ENCODE assay signal across 18 cellular contexts in the genomic region with DNA sequence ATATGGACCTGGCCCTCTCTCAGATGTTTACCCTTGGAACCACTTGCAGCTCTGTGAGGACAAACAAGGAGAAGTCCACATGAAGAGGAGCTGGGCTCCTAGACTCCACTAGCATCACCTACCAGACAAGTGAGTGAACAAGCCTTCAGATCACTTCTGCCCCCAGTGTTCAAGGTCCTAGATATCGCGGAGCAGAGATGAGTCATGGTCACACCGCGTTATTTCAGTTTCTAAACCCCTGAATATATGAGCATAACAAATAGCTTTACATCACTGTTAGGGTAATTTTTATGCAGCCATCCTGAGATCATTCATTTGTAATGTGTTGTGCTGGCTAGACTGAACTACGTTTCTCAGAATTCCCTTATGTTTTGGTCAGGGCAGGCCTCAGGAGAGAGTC.
DNase-seq lines count a peak whose midpoint lies in the region; ATAC-seq and FAIRE-seq lines count a peak whose summit lies in the region.
"Had no signal": no experiment of that assay in that cellular context is flagged by ENCODE, and none has a peak within 500 bp of the region (broad histone marks: within the 10 kb centered on the region; RNA-seq: fewer than 3 reads in every experiment).

No MANE protein-coding gene starts in this region.

- 53 to 79% (median 53%) methylated on average over 5 of the region's 5 CpGs for WGBS in small intestine, 3 donors

- H3K9me3 ChIP-seq in small intestine (ENCODE audit: control insufficient read depth, low read depth), result no peaks in the 10 kb centered on the region
- H3K9me3 ChIP-seq: transverse colon had no signal

- DNase-seq in activated CD4-positive, CD25-positive, alpha-beta regulatory T cell (lab: John Stamatoyannopoulos, UW), result no peak
- DNase-seq in small intestine (peak; percentile 3), NCI-H226 (no peak), pons (ENCODE audit: low spot score) (no peak), NCI-H1105 treated with DMSO at 0.1 percent for 48 hours (lab: John Stamatoyannopoulos, UW) (no peak)
- DNase-seq: activated CD4-positive, CD25-positive, alpha-beta regulatory T cell treated with anti-CD3 and anti-CD28 coated beads, Interleukin-2, amount 50 U/mL, for 72 hours; activated T-cell treated with anti-CD3 and anti-CD28 coated beads for 4 hours; CD4-positive, CD25-positive, alpha-beta regulatory T cell; endodermal cell; KBM-7; natural killer cell; NCI-H2029; T-cell; transverse colon had no signal

- H3K36me3 ChIP-seq in small intestine (ENCODE audit: control insufficient read depth in 2 of 2, insufficient read depth in 2 of 2, low read length in 2 of 2), result no peaks in the 10 kb centered on the region
- H3K36me3 ChIP-seq: transverse colon had no signal

- no peak overlapping the region for H3K27ac ChIP-seq in small intestine (ENCODE audit: low read depth in 1 of 2, low read length in 1 of 2)
- H3K27ac ChIP-seq: 22Rv1, transverse colon had no signal

- H3K27me3 ChIP-seq in small intestine (ENCODE audit: control insufficient read depth in 2 of 2, insufficient read depth in 2 of 2, low read length in 2 of 2), result peaks cover 0 to 4% of the 10 kb centered on the region in 2 donors
- H3K27me3 ChIP-seq: transverse colon had no signal

- no peaks in the 10 kb centered on the region for H3K4me1 ChIP-seq in small intestine (ENCODE audit: control insufficient read depth in 2 of 2, insufficient read depth in 1 of 2, low read depth in 1 of 2, low read length in 1 of 2)
- H3K4me1 ChIP-seq: transverse colon had no signal

- no peak for FAIRE-seq in small intestine (lab: Jason Lieb, UNC)

- peak; percentile 38 to 41 for ATAC-seq in activated CD4-positive, CD25-positive, alpha-beta regulatory T cell treated with anti-CD3 and anti-CD28 coated beads, Interleukin-2, amount 50 U/mL, for 24 hours
- peak; percentile 61 for ATAC-seq in GM21825 (IDR thresholded peaks at IDR 0.05; ENCODE audit: unreplicated experiment)
- peak; percentile 89 for ATAC-seq in HG03565 (IDR thresholded peaks at IDR 0.05; ENCODE audit: unreplicated experiment)
- ATAC-seq: natural killer cell, T-cell had no signal

- H3K4me3 ChIP-seq in small intestine (ENCODE audit: low read depth in 1 of 2, low read length in 2 of 2), result no peak overlapping the region
- H3K4me3 ChIP-seq: transverse colon had no signal
